16 cellular contexts compared by ENCODE assay signal in the genomic region with DNA sequence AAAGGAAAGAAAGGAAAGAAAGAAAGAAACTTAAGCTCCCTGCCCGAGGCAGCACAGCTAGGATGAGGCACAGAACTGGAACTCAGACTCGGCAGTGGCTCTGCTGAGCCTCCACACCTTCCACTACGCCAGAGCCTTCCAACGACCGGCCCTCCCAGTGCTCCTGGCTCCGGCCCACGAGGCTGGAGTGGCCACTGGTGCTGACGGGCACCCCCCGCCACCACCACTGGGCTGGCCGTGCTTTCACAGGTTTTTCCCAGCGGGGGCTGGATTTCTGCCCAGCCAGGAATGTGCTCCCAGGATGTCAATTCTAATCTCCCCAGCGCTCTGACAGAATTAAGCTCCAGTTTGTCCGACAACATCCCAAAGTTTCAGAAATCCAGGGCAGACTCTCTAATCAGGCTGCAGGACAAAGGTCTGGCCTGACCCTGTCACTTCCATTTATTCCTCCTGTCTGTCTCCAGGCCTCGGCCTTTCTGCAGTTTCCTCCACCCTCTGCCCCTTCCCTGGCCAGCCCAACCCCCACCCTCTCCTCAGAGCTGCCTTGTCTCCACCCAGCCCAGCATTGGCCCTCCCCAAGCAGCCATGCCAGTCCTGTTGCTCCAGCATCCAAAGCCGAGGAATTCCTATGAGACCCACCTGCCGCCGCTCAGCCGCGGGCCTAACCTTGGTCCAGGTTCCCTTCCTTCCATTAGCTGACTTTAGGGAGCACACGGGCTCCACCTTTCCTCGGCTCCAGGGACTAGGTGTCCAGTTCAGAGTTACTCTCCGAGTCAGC.
DNase-seq lines count a peak whose midpoint lies in the region; ATAC-seq and TF ChIP-seq lines count a peak whose summit lies in the region.
"Had no signal": no experiment of that assay in that cellular context is flagged by ENCODE, and none has a peak within 500 bp of the region (broad histone marks: within the 10 kb centered on the region; RNA-seq: fewer than 3 reads in every experiment).

No MANE protein-coding gene starts in this region.

- H3K4me1 ChIP-seq in gastroesophageal sphincter (peaks cover 0 to 39% (median 0%) of the 10 kb centered on the region in 3 donors), muscle layer of colon (ENCODE audit: insufficient read depth, low read length) (peaks cover 29% of the 10 kb centered on the region), aorta (ENCODE audit: control insufficient read depth in 1 of 2, insufficient read depth in 2 of 2, low read length in 2 of 2) (no peaks in the 10 kb centered on the region)
- H3K4me1 ChIP-seq: parathyroid adenoma had no signal

- no peak for TF ChIP-seq EP300 in gastroesophageal sphincter (IDR thresholded peaks at IDR 0.05)

- H3K36me3 ChIP-seq in gastroesophageal sphincter, result no peaks in the 10 kb centered on the region
- H3K36me3 ChIP-seq in muscle layer of colon (ENCODE audit: insufficient read depth, low read length), result no peaks in the 10 kb centered on the region
- no peaks in the 10 kb centered on the region for H3K36me3 ChIP-seq in aorta (ENCODE audit: control insufficient read depth in 1 of 2, insufficient read depth in 2 of 2, low read length in 1 of 2)

- WGBS in gastroesophageal sphincter (ENCODE audit: low coverage in 1 of 2), 2 donors, result 47 to 48% methylated on average over 13 to 20 of the region's 22 CpGs
- 33 to 39% methylated on average over 22 of the region's 22 CpGs for whole genome bisulfite sequencing in aorta, 2 donors

- intact Hi-C loops in Right ventricle myocardium inferior (cut with DNase I) (loop anchor here (5.0 kb wide), 1 partner anchor 148 kb away; no protein-coding TSS in a partner anchor), cardiac septum (cut with DNase I) (no loop called here), aorta (cut with DNase I) (no loop called here)

- H3K9ac ChIP-seq in muscle layer of colon (ENCODE audit: low read length), result no peak overlapping the region
- H3K9ac ChIP-seq: parathyroid adenoma had no signal

- peaks cover 2% of the 10 kb centered on the region for H3K27me3 ChIP-seq in gastroesophageal sphincter
- no peaks in the 10 kb centered on the region for H3K27me3 ChIP-seq in muscle layer of colon (ENCODE audit: control insufficient read depth in 1 of 2, insufficient read depth in 2 of 2, low read length in 2 of 2)
- H3K27me3 ChIP-seq in aorta (ENCODE audit: control insufficient read depth in 1 of 2, insufficient read depth in 2 of 2, low read length in 1 of 2), result no peaks in the 10 kb centered on the region

- no peak overlapping the region for H3K4me3 ChIP-seq in gastroesophageal sphincter
- no peak overlapping the region for H3K4me3 ChIP-seq in muscle layer of colon (ENCODE audit: low read depth in 1 of 2, low read length in 2 of 2)
- no peak overlapping the region for H3K4me3 ChIP-seq in aorta (ENCODE audit: low read length in 2 of 2)

- H3K9me3 ChIP-seq in gastroesophageal sphincter, result no peaks in the 10 kb centered on the region
- no peaks in the 10 kb centered on the region for H3K9me3 ChIP-seq in muscle layer of colon (ENCODE audit: low read length)
- no peaks in the 10 kb centered on the region for H3K9me3 ChIP-seq in aorta (ENCODE audit: control insufficient read depth, low read length)

- TF ChIP-seq CTCF in gastroesophageal sphincter (IDR thresholded peaks at IDR 0.05), result no peak

- H3K27ac ChIP-seq in gastroesophageal sphincter, result peak overlapping the region in 3 of 4 donors; percentile 23 to 69 (median 53)
- H3K27ac ChIP-seq in muscle layer of colon (ENCODE audit: low read depth, low read length), result peak overlapping the region; percentile 29
- no peak overlapping the region for H3K27ac ChIP-seq in aorta (ENCODE audit: low read depth in 1 of 2, low read length in 2 of 2)
- H3K27ac ChIP-seq: parathyroid adenoma had no signal

- no peak for TF ChIP-seq POLR2A in gastroesophageal sphincter (IDR thresholded peaks at IDR 0.05)

- DNase-seq in Right ventricle myocardium inferior (ENCODE audit: missing footprints) (peak; percentile 75), cardiac septum (ENCODE audit: low spot score) (no peak), aorta (peak in 1 of 2 donors; percentile 85), dedifferentiated amniotic fluid mesenchymal stem cell (ENCODE audit: extremely low spot score) (no peak), SHP77 (lab: John Stamatoyannopoulos, UW) (no peak)
- DNase-seq in activated naive CD4-positive, alpha-beta T cell treated with anti-CD3 and anti-CD28 coated beads, Interleukin-2, amount 50 U/mL, for 16 hours, result no peak
- DNase-seq: activated CD8-positive, alpha-beta T cell treated with anti-CD3 and anti-CD28 coated beads for 36 hours; amniotic stem cell; CD8-positive, alpha-beta T cell; effector CD4-positive, alpha-beta T cell; GDM1; NCI-H1694 treated with DMSO at 0.1 percent for 48 hours; OCI-M1 had no signal

- ATAC-seq in Right ventricle myocardium inferior, result peak; percentile 73
- peak; percentile 67 for ATAC-seq in gastroesophageal sphincter
- ATAC-seq in aorta (ENCODE audit: low FRiP score), result peak; percentile 40
- ATAC-seq: activated CD8-positive, alpha-beta T cell treated with anti-CD3 and anti-CD28 coated beads for 36 hours; CD8-positive, alpha-beta T cell had no signal

Comparison
In these comparisons a context has a peak if more than half of its experiments do, and no peak if none do; other contexts are left out.
1. H3K27ac ChIP-seq: peak in gastroesophageal sphincter (3 of 4) and muscle layer of colon (single experiment); none in aorta (0 of 2).
2. Peak in every context shown above with its lines, with median percentiles within 50 percentile points of each other: ATAC-seq.